Comparison of ENCODE assay signal across 1 cellular context in the genomic region with DNA sequence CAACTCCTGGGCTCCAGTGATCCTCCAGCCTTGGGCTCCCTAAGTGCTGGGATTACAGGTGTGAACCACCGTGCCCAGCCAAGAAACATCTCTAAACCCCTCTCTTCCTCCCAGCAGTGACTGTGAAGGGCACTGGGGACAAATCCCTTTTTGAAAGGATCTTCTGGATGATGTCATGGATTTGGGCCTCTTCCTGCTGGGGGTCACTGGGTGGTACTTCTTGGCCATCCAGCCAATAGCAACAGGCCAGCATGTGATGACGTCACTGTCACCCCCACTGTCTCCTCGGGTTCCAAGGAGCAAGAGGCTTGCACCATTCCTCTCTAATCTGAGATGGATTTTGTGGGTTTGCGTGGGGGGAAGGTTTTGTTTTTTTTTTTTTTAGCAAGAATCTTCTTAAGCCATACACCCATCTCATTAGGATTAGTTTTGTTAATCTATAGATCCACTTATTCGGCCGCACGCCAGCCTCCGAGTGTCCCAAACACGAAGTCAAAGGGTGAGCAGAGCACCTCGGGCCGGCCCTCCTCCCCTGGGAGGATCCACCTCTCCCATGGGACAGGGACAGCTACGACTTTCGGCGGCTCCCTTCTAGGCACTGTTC.
TF ChIP-seq lines count a peak whose summit lies in the region.

No MANE protein-coding gene starts in this region.

TF ChIP-seq in GM23338, 12 proteins besides CTCF, POLR2A, EP300 and RAD21 (continued from another document):
- TF ChIP-seq, protein P1, sequence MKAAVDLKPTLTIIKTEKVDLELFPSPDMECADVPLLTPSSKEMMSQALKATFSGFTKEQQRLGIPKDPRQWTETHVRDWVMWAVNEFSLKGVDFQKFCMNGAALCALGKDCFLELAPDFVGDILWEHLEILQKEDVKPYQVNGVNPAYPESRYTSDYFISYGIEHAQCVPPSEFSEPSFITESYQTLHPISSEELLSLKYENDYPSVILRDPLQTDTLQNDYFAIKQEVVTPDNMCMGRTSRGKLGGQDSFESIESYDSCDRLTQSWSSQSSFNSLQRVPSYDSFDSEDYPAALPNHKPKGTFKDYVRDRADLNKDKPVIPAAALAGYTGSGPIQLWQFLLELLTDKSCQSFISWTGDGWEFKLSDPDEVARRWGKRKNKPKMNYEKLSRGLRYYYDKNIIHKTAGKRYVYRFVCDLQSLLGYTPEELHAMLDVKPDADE (IDR thresholded peaks at IDR 0.05) = no peak
- TF ChIP-seq EZH2phosphoT487 (IDR thresholded peaks at IDR 0.05; ENCODE audit: unreplicated experiment) = no peak
